8 cellular contexts compared by ENCODE assay signal in the genomic region with DNA sequence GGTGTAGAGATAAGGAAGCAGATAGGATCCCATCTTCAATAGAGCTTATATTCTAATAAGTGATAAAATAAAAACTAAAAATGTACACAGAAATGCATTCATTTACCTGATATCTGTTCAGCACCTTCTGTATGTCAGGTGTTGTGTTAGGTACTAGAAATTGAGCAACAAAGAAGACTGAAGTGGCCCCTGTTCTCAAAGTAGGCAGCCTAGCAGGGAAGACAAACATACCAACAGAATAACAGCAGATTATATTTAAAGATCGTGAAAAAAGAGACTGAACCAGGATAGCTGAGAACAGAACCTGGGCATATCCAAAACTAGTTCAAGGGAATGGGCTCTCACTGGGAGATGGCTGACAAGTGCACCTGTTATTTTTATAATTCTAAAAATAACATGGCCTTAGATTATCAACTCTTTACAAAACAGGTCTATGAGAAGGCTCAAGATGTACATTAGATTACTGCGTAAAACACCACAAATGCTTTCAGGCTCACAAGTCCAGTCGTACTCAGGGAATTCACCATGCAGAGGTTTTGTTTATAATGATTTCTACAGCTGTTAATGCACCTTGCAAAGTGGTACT. TPM values are rescaled to one million over a fixed set of nuclear protein-coding genes. Genes with fewer than 3 reads are reported as not detected.
DNase-seq lines count a peak whose midpoint lies in the region; ATAC-seq and TF ChIP-seq lines count a peak whose summit lies in the region.

No MANE protein-coding gene starts in this region.

- intact Hi-C loops in psoas muscle (cut with DNase I), result loop anchor here (5.0 kb wide), 2 partner anchors 60 to 495 kb away; a partner anchor contains a TSS

- peak in 1 of 4 donors; percentile 30 for ATAC-seq in psoas muscle
- ATAC-seq in HG03342 (IDR thresholded peaks at IDR 0.05; ENCODE audit: unreplicated experiment), result no peak
- ATAC-seq in GM21825 (IDR thresholded peaks at IDR 0.05; ENCODE audit: unreplicated experiment), result no peak
- ATAC-seq in HG02938 (IDR thresholded peaks at IDR 0.05; ENCODE audit: unreplicated experiment), result no peak

- WGBS in psoas muscle, 3 donors, result 20 to 48% (median 27%) methylated on average over 3 of the region's 3 CpGs

- TF ChIP-seq CTCF in RWPE1 (conservative IDR thresholded peaks at IDR 0.05; ENCODE audit: low read depth) (no peak), psoas muscle (IDR thresholded peaks at IDR 0.05) (no peak)

- CTCF ChIA-PET in RWPE1 (lab: Yijun Ruan, JAX), result interaction anchor here (0.6 kb wide), 1 partner anchor 210 kb away, joined by 3 read pairs; no protein-coding TSS in a partner anchor

- peak; percentile 42 for DNase-seq in ELR (ENCODE audit: low read depth)
- DNase-seq in RWPE1 (ENCODE audit: low spot score), result no peak
- DNase-seq in epithelial cell of prostate (ENCODE audit: low read depth, low spot score), result no peak
- DNase-seq in psoas muscle, result no peak
- no peak for DNase-seq in activated gamma-delta T cell (lab: John Stamatoyannopoulos, UW)

- POLR2A ChIA-PET in RWPE1 (lab: Yijun Ruan, JAX; ENCODE audit: low non-redundant PET), result no interaction called here

- peak overlapping the region; percentile 40 for H3K4me3 ChIP-seq in psoas muscle

- H3K27ac ChIP-seq in RWPE1, result peak overlapping the region; percentile 76; the same call in 1 of the 2 replicates
- H3K27ac ChIP-seq in epithelial cell of prostate, result peak overlapping the region; percentile 90
- peak overlapping the region; percentile 98 for H3K27ac ChIP-seq in psoas muscle

- H3K4me1 ChIP-seq in psoas muscle, result peaks cover 65% of the 10 kb centered on the region

- no peaks in the 10 kb centered on the region for H3K9me3 ChIP-seq in psoas muscle

- H3K27me3 ChIP-seq in psoas muscle (ENCODE audit: insufficient read depth in 3 of 3, low read length in 2 of 3), result no peaks in the 10 kb centered on the region

- H3K36me3 ChIP-seq in psoas muscle (ENCODE audit: insufficient read depth in 1 of 2, low read depth in 1 of 2), result peaks cover 0 to 13% of the 10 kb centered on the region in 2 donors

RNA-seq across cellular contexts. Expression of a gene that starts 16.3 kb away (rescaled TPM):
- total RNA-seq in psoas muscle, result 100 to 1,000 TPM in 1 of 4 donors, 10 to 100 TPM in 3; 51.5 to 121 (median 65.5) TPM
- polyA plus RNA-seq in psoas muscle, result 10 to 100 TPM; 25.6 to 36.9 (median 26.1) TPM
